Comparison of ENCODE assay signal across 13 cellular contexts in the genomic region with DNA sequence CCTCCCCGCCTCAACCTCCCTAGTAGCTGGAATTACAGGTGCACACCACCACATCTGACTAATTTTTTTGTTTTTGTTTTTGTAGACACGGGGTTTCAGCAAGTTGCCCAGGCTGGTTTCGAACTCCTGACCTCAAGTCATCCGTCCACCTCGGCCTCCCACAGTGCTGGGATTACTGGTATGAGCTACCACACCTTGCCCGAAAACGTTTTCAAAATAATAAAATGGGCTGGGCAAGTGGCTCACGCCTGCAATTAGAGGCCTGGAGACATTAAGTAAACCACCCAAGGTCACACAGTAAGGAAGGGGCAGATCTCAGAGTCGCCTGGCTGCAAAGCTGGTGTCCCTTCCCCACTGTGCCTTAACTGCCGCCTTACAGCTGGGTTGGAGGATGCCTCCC. TPM values are rescaled to one million over a fixed set of nuclear protein-coding genes. Genes with fewer than 3 reads are reported as not detected.
DNase-seq lines count a peak whose midpoint lies in the region; ATAC-seq, FAIRE-seq and TF ChIP-seq lines count a peak whose summit lies in the region.
"Not testable (repeated sequence)": the region's sequence is repeated elsewhere in the genome, so short reads cannot be mapped to it uniquely, and the experiment has no call there.
"Had no signal": no experiment of that assay in that cellular context is flagged by ENCODE, and none has a peak within 500 bp of the region (broad histone marks: within the 10 kb centered on the region; RNA-seq: fewer than 3 reads in every experiment).

No MANE protein-coding gene starts in this region.

- TF ChIP-seq EP300 in H1 (IDR thresholded peaks at IDR 0.05; ENCODE audit: borderline replicate concordance in 1 of 2, low read depth in 2 of 2, low read length in 2 of 2): not testable (repeated sequence)

- not testable (repeated sequence) for H2BK5ac ChIP-seq in H1 (ENCODE audit: low read depth, low read length); neuronal stem cell (ENCODE audit: low read length)

- not testable (repeated sequence) for H3K4me3 Mint-ChIP-seq in GM23338, T-helper 17 cell

- H2BK120ac ChIP-seq in H1 (replicated peaks; ENCODE audit: low read depth, low read length); neuronal stem cell (ENCODE audit: low read depth, low read length): not testable (repeated sequence)

- H3K27ac Mint-ChIP-seq in GM23338: not testable (repeated sequence)
- H3K27ac Mint-ChIP-seq in T-helper 17 cell: peak overlapping the region; percentile 34

- DNase-seq in GM23338 (ENCODE audit: low spot score); T-helper 17 cell; H1 (ENCODE audit: low read depth in 1 of 2, low spot score in 2 of 2); neuronal stem cell (ENCODE audit: low spot score); urothelium cell line (ENCODE audit: low spot score): not testable (repeated sequence)
- DNase-seq in left colon: peak in 1 of 2 donors; percentile 43

- not testable (repeated sequence) for H3K79me1 ChIP-seq in H1 (ENCODE audit: low read depth, low read length); neuronal stem cell (ENCODE audit: low read depth, low read length)

- TF ChIP-seq CTCF in GM23338 (conservative IDR thresholded peaks at IDR 0.05; ENCODE audit: low read depth in 2 of 2); H1 (IDR thresholded peaks at IDR 0.05; ENCODE audit: control extremely low read depth in 1 of 3, insufficient read depth in 1 of 3, low read depth in 1 of 3, low read length in 3 of 3): not testable (repeated sequence)

- H4K8ac ChIP-seq in H1 (ENCODE audit: extremely low read depth, insufficient read depth, low read length); neuronal stem cell (ENCODE audit: low read depth, low read length): not testable (repeated sequence)

- H3K4me1 Mint-ChIP-seq in GM23338 (peaks cover 13% of the 10 kb centered on the region), T-helper 17 cell (peaks cover 17% of the 10 kb centered on the region)

- H3K4ac ChIP-seq in H1 (replicated peaks; ENCODE audit: insufficient read length, low read depth, low read length); neuronal stem cell (ENCODE audit: low read length): not testable (repeated sequence)

- H2BK15ac ChIP-seq in H1 (ENCODE audit: low read length); neuronal stem cell (ENCODE audit: low read length): not testable (repeated sequence)

- H2BK12ac ChIP-seq in H1 (ENCODE audit: low read depth, low read length); neuronal stem cell (ENCODE audit: low read length): not testable (repeated sequence)

- peaks cover 13% of the 10 kb centered on the region for H3K36me3 ChIP-seq in GM23338 (ENCODE audit: insufficient read depth)
- not testable (repeated sequence) for H3K36me3 ChIP-seq in H1 (ENCODE audit: control insufficient read depth in 2 of 4, insufficient read depth in 4 of 4, low read length in 3 of 4); neuronal stem cell (replicated peaks in 1 of 2; ENCODE audit: control insufficient read depth in 2 of 2, insufficient read depth in 2 of 2, low read length in 2 of 2)

- H3K56ac ChIP-seq in H1 (replicated peaks; ENCODE audit: insufficient read length, low read depth, low read length): not testable (repeated sequence)

- H3K18ac ChIP-seq in H1 (ENCODE audit: extremely low read depth, low read length); neuronal stem cell (ENCODE audit: low read length): not testable (repeated sequence)

- H3K9me3 ChIP-seq in T-helper 17 cell (ENCODE audit: control insufficient read depth, low read length, poor library complexity, severe bottlenecking): not testable (repeated sequence)
- peaks cover 12 to 29% of the 10 kb centered on the region in 2 experiments for H3K9me3 ChIP-seq in H1 (ENCODE audit: insufficient read depth in 2 of 2, low read depth in 1 of 2, low read length in 1 of 2)
- H3K9me3 ChIP-seq in neuronal stem cell (replicated peaks in 1 of 2; ENCODE audit: control insufficient read depth in 2 of 2, insufficient read depth in 1 of 2, low read depth in 1 of 2, low read length in 2 of 2): peaks cover 8 to 13% of the 10 kb centered on the region in 2 donors

- TF ChIP-seq RAD21 in H1 (IDR thresholded peaks at IDR 0.05 in 1 of 2, conservative IDR thresholded peaks at IDR 0.05 in 1 of 2; ENCODE audit: low read depth in 2 of 2, low read length in 2 of 2): not testable (repeated sequence)

- CTCF ChIA-PET in H1 (lab: Charles Lee; ENCODE audit: partially characterized antibody): interaction anchor here (0.5 to 6.9 kb wide), 8 partner anchors 8 to 111 kb away, joined by 3 to 63 read pairs (median 4); no protein-coding TSS in a partner anchor

- not testable (repeated sequence) for H3K27ac ChIP-seq in GM23338 (ENCODE audit: low read depth); H1 (ENCODE audit: low read depth, low read length); neuronal stem cell (replicated peaks; ENCODE audit: low read length)

- H3F3A ChIP-seq in GM23338 (replicated peaks; ENCODE audit: low read depth): not testable (repeated sequence)

- not testable (repeated sequence) for H4K5ac ChIP-seq in H1 (ENCODE audit: insufficient read length, low read depth, low read length)

- H3K23ac ChIP-seq in H1 (ENCODE audit: insufficient read length); neuronal stem cell (ENCODE audit: low read depth, low read length, poor library complexity): not testable (repeated sequence)

- intact Hi-C loops in left colon (cut with DNase I, micrococcal nuclease): not testable (repeated sequence)

- H3K4me2 ChIP-seq in GM23338 (peak overlapping the region; percentile 62), H1 (ENCODE audit: insufficient read depth in 1 of 2, low read depth in 2 of 2, low read length in 2 of 2) (0 out of 4 replicates have a peak overlapping the region, but pooled peaks have one; percentile 10 to 26)
- not testable (repeated sequence) for H3K4me2 ChIP-seq in neuronal stem cell (ENCODE audit: insufficient read depth, low read length, poor library complexity, severe bottlenecking)

- H3K27me3 ChIP-seq in GM23338 (ENCODE audit: insufficient read depth); H1 (replicated peaks in 1 of 4; ENCODE audit: control insufficient read depth in 3 of 4, extremely low read depth in 1 of 4, insufficient read depth in 3 of 4, low read length in 3 of 4); neuronal stem cell (ENCODE audit: control insufficient read depth in 3 of 3, insufficient read depth in 3 of 3, low read depth in 1 of 3, low read length in 3 of 3): not testable (repeated sequence)

- H4K20me1 ChIP-seq in GM23338 (replicated peaks; ENCODE audit: insufficient read depth); H1 (replicated peaks in 1 of 2; ENCODE audit: control insufficient read depth in 1 of 2, insufficient read depth in 2 of 2, low read length in 2 of 2): not testable (repeated sequence)

- H3K79me2 ChIP-seq in GM23338 (replicated peaks; ENCODE audit: insufficient read depth); H1 (ENCODE audit: control insufficient read depth in 1 of 2, insufficient read depth in 2 of 2, low read length in 2 of 2): not testable (repeated sequence)

- not testable (repeated sequence) for H4K91ac ChIP-seq in H1 (replicated peaks; ENCODE audit: insufficient read length, low read length); neuronal stem cell (ENCODE audit: low read depth, low read length, poor library complexity)

- peaks cover 54% of the 10 kb centered on the region for H3K36me3 Mint-ChIP-seq in GM23338 (ENCODE audit: low read depth)
- H3K36me3 Mint-ChIP-seq in T-helper 17 cell (ENCODE audit: low read depth): not testable (repeated sequence)

- not testable (repeated sequence) for H2BK20ac ChIP-seq in H1 (ENCODE audit: low read length)

- 0 out of 2 replicates have a peak overlapping the region, but pooled peaks have one; percentile 21 for H3K4me3 ChIP-seq in GM23338
- H3K4me3 ChIP-seq in H1 (ENCODE audit: extremely low read depth in 1 of 4, insufficient read depth in 2 of 4, low read depth in 3 of 4, low read length in 4 of 4): 0 out of 8 replicates have a peak overlapping the region, but pooled peaks of 1 of the 4 experiments have one; percentile 39
- not testable (repeated sequence) for H3K4me3 ChIP-seq in neuronal stem cell (ENCODE audit: low read length in 2 of 2)

- peaks cover 64% of the 10 kb centered on the region for H3K9me3 Mint-ChIP-seq in GM23338

- H3K14ac ChIP-seq in H1 (ENCODE audit: insufficient read length); neuronal stem cell (ENCODE audit: low read length): not testable (repeated sequence)

- 75% methylated on average over 10 of the region's 10 CpGs; no CpG with 5 or more reads in 1 of the 2 experiments for WGBS in H1 (ENCODE audit: extremely low coverage in 1 of 2, insufficient coverage in 1 of 2, insufficient read length in 1 of 2, insufficient replicate concordance in 2 of 2, low coverage in 1 of 2, low lambda C conversion rate in 2 of 2, missing lambda C conversion rate in 1 of 2), 2 experiments
- no CpG with 5 or more reads among the region's 10 CpGs for WGBS in neuronal stem cell (ENCODE audit: extremely low coverage in 2 of 2, insufficient read length in 2 of 2, insufficient replicate concordance in 1 of 2), 2 donors

- peaks cover 21% of the 10 kb centered on the region for H3K27me3 Mint-ChIP-seq in GM23338 (ENCODE audit: insufficient read depth, low read depth, poor library complexity)
- not testable (repeated sequence) for H3K27me3 Mint-ChIP-seq in T-helper 17 cell

- H3K4me1 ChIP-seq in GM23338 (ENCODE audit: insufficient read depth): peaks cover 11% of the 10 kb centered on the region
- H3K4me1 ChIP-seq in H1 (replicated peaks in 1 of 4; ENCODE audit: control insufficient read depth in 3 of 4, insufficient read depth in 4 of 4, low read length in 3 of 4): peaks cover 0 to 16% (median 4%) of the 10 kb centered on the region in 4 experiments; a peak in 6 of 7 replicates
- H3K4me1 ChIP-seq in neuronal stem cell (ENCODE audit: control insufficient read depth in 2 of 2, insufficient read depth in 1 of 2, low read depth in 1 of 2, low read length in 2 of 2): peaks cover 6 to 11% of the 10 kb centered on the region in 2 donors

- not testable (repeated sequence) for H3K9me2 ChIP-seq in GM23338 (ENCODE audit: insufficient read depth)

- not testable (repeated sequence) for H3K9ac ChIP-seq in H1 (replicated peaks in 1 of 4; ENCODE audit: extremely low read depth in 1 of 4, low read depth in 3 of 4, low read length in 3 of 4); neuronal stem cell (ENCODE audit: low read depth, low read length, poor library complexity)

- H2AK5ac ChIP-seq in H1 (ENCODE audit: low read depth, low read length); neuronal stem cell (ENCODE audit: low read depth, low read length): not testable (repeated sequence)

- not testable (repeated sequence) for H3K23me2 ChIP-seq in H1 (ENCODE audit: low read depth, low read length)

- TF ChIP-seq POLR2A in H1 (IDR thresholded peaks at IDR 0.05; ENCODE audit: control extremely low read depth in 1 of 2, low read depth in 2 of 2, low read length in 2 of 2): not testable (repeated sequence)

- not testable (repeated sequence) for ATAC-seq in GM23338, T-helper 17 cell
- peak; percentile 50 for ATAC-seq in left colon

- POLR2A ChIA-PET in H1 (lab: Charles Lee; ENCODE audit: partially characterized antibody): interaction anchor here (2.0 kb wide), 1 partner anchor 10 kb away, joined by 8 read pairs; no protein-coding TSS in a partner anchor

- peak overlapping the region; percentile 52; the same call in 1 of the 2 replicates for H2AFZ ChIP-seq in GM23338
- not testable (repeated sequence) for H2AFZ ChIP-seq in H1 (ENCODE audit: low read length)
- H2AFZ ChIP-seq in neuronal stem cell (ENCODE audit: low read length): peak overlapping the region; percentile 51

- FAIRE-seq in A204.1 (lab: Jason Lieb, UNC) (peak; percentile 72), urothelium cell line (lab: Jason Lieb, UNC) (peak; percentile 42)
- not testable (repeated sequence) for FAIRE-seq in H1 (lab: Jason Lieb, UNC)

RNA-seq across cellular contexts. Expression of a gene that starts 1.6 kb away (rescaled TPM):
- total RNA-seq in GM23338 (2014; rRNA removed; shearing (Covaris generic)): 5.9 and 7.0 TPM in 2 replicates
- polyA plus RNA-seq in GM23338 (2016; fragmentation: Nextera tagmentation; extraction: Ambion mirVana) (9.2 and 11.8 TPM in 2 replicates), H1 (2011; rRNA removed) (43.3 and 74.9 TPM in 2 replicates)
- total RNA-seq in T-helper 17 cell (1 to 10 TPM; 1.2 to 1.5 TPM), left colon (10 to 100 TPM in 1 of 2 donors, 1 to 10 TPM in 1; 8.2 to 34.3 TPM)
- 14.2 and 16.3 TPM in 2 replicates for total RNA-seq in H1 (2021; fragmentation: NEBNext Ultra II Directional; extraction: Animal tissue kit (Norgen Biotek cat#: 25700))
- polyA plus RNA-seq in H1 (2011; cell fraction: cytosol; rRNA removed): 40.4 TPM
- polyA plus RNA-seq in H1 (2011; cell fraction: nucleus; rRNA removed): 33.2 TPM
- polyA plus RNA-seq in H1 (2012, experiment 1 of 2): 32.7 to 53.6 TPM (median 44.2 TPM) in 4 replicates
- 38.3 TPM for polyA plus RNA-seq in H1 (2012, experiment 2 of 2)
- 10.0 TPM for polyA plus RNA-seq in H1 (2013, experiment 1 of 2)
- polyA plus RNA-seq in H1 (2013, experiment 2 of 2): 10.3 TPM
- polyA minus RNA-seq in H1 (2011; rRNA and poly(A)+ RNA removed): 28.2 and 43.0 TPM in 2 replicates
- polyA minus RNA-seq in H1 (2011; cell fraction: cytosol; rRNA and poly(A)+ RNA removed): 13.7 TPM
- 8.5 TPM for polyA minus RNA-seq in H1 (2011; cell fraction: nucleus; rRNA and poly(A)+ RNA removed)
- 2.9 TPM for polyA plus RNA-seq in neuronal stem cell (2013, experiment 1 of 2)
- 2.8 TPM for polyA plus RNA-seq in neuronal stem cell (2013, experiment 2 of 2)

RNA-seq across cellular contexts. Expression of a gene that starts 23.2 kb away (rescaled TPM):
- not detected in 2 replicates for total RNA-seq in GM23338 (2014; rRNA removed; shearing (Covaris generic))
- polyA plus RNA-seq in GM23338 (2016; fragmentation: Nextera tagmentation; extraction: Ambion mirVana): 0.21 TPM in 1 of 2 replicates, not detected in the other
- total RNA-seq in T-helper 17 cell: 1 to 10 TPM in 1 of 2 donors, under 1 TPM in 1; 0.70 to 4.1 TPM
- not detected in 2 replicates for total RNA-seq in H1 (2021; fragmentation: NEBNext Ultra II Directional; extraction: Animal tissue kit (Norgen Biotek cat#: 25700))
- polyA plus RNA-seq in H1 (2011; rRNA removed): not detected in 2 replicates
- not detected for polyA plus RNA-seq in H1 (2011; cell fraction: cytosol; rRNA removed)
- not detected for polyA plus RNA-seq in H1 (2011; cell fraction: nucleus; rRNA removed)
- polyA plus RNA-seq in H1 (2012, experiment 1 of 2): not detected in 4 replicates
- polyA plus RNA-seq in H1 (2012, experiment 2 of 2): not detected
- polyA plus RNA-seq in H1 (2013, experiment 1 of 2): 0.04 TPM
- not detected for polyA plus RNA-seq in H1 (2013, experiment 2 of 2)
- polyA minus RNA-seq in H1 (2011; rRNA and poly(A)+ RNA removed): not detected in 2 replicates
- polyA minus RNA-seq in H1 (2011; cell fraction: cytosol; rRNA and poly(A)+ RNA removed): not detected
- polyA minus RNA-seq in H1 (2011; cell fraction: nucleus; rRNA and poly(A)+ RNA removed): not detected
- total RNA-seq in left colon: 1 to 10 TPM; 1.4 to 2.2 TPM
- not detected for polyA plus RNA-seq in neuronal stem cell (2013, experiment 1 of 2)
- polyA plus RNA-seq in neuronal stem cell (2013, experiment 2 of 2): not detected
- total RNA-seq: A673; CD8-positive, alpha-beta T cell; G401; GM12878 had no signal
- polyA plus RNA-seq: AG04450, IgD-negative memory B cell had no signal

RNA-seq across cellular contexts. Expression of a gene that starts 33.5 kb away (rescaled TPM):
- total RNA-seq in GM23338 (2014; rRNA removed; shearing (Covaris generic)): 5.0 and 7.0 TPM in 2 replicates
- 49.2 and 49.3 TPM in 2 replicates for polyA plus RNA-seq in GM23338 (2016; fragmentation: Nextera tagmentation; extraction: Ambion mirVana)
- total RNA-seq in T-helper 17 cell: 10 to 100 TPM; 35.9 to 39.8 TPM
- 23.3 and 23.7 TPM in 2 replicates for total RNA-seq in H1 (2021; fragmentation: NEBNext Ultra II Directional; extraction: Animal tissue kit (Norgen Biotek cat#: 25700))
- 20.3 and 22.8 TPM in 2 replicates for polyA plus RNA-seq in H1 (2011; rRNA removed)
- polyA plus RNA-seq in H1 (2011; cell fraction: cytosol; rRNA removed): 13.0 TPM
- 11.5 TPM for polyA plus RNA-seq in H1 (2011; cell fraction: nucleus; rRNA removed)
- polyA plus RNA-seq in H1 (2012, experiment 1 of 2): 24.1 to 37.8 TPM (median 30.0 TPM) in 4 replicates
- 34.1 TPM for polyA plus RNA-seq in H1 (2012, experiment 2 of 2)
- polyA plus RNA-seq in H1 (2013, experiment 1 of 2): 41.5 TPM
- 38.6 TPM for polyA plus RNA-seq in H1 (2013, experiment 2 of 2)
- 9.3 and 11.0 TPM in 2 replicates for polyA minus RNA-seq in H1 (2011; rRNA and poly(A)+ RNA removed)
- polyA minus RNA-seq in H1 (2011; cell fraction: cytosol; rRNA and poly(A)+ RNA removed): 8.7 TPM
- polyA minus RNA-seq in H1 (2011; cell fraction: nucleus; rRNA and poly(A)+ RNA removed): 6.3 TPM
- total RNA-seq in left colon: 10 to 100 TPM; 19.9 to 37.7 TPM
- 18.7 TPM for polyA plus RNA-seq in neuronal stem cell (2013, experiment 1 of 2)
- 20.6 TPM for polyA plus RNA-seq in neuronal stem cell (2013, experiment 2 of 2)

RNA-seq across cellular contexts. Expression of a gene that starts 40.3 kb away (rescaled TPM):
- 3.4 and 4.3 TPM in 2 replicates for total RNA-seq in GM23338 (2014; rRNA removed; shearing (Covaris generic))
- polyA plus RNA-seq in GM23338 (2016; fragmentation: Nextera tagmentation; extraction: Ambion mirVana) (6.7 and 9.4 TPM in 2 replicates), H1 (2011; rRNA removed) (2.2 and 4.3 TPM in 2 replicates)
- total RNA-seq in T-helper 17 cell (10 to 100 TPM; 12.2 to 17.6 TPM), left colon (1 to 10 TPM; 3.6 to 7.2 TPM)
- 5.5 and 7.2 TPM in 2 replicates for total RNA-seq in H1 (2021; fragmentation: NEBNext Ultra II Directional; extraction: Animal tissue kit (Norgen Biotek cat#: 25700))
- polyA plus RNA-seq in H1 (2011; cell fraction: cytosol; rRNA removed): 2.7 TPM
- 5.2 TPM for polyA plus RNA-seq in H1 (2011; cell fraction: nucleus; rRNA removed)
- 5.2 to 9.9 TPM (median 8.0 TPM) in 4 replicates for polyA plus RNA-seq in H1 (2012, experiment 1 of 2)
- 3.9 TPM for polyA plus RNA-seq in H1 (2012, experiment 2 of 2)
- 3.9 TPM for polyA plus RNA-seq in H1 (2013, experiment 1 of 2)
- 4.6 TPM for polyA plus RNA-seq in H1 (2013, experiment 2 of 2)
- 7.2 and 9.4 TPM in 2 replicates for polyA minus RNA-seq in H1 (2011; rRNA and poly(A)+ RNA removed)
- polyA minus RNA-seq in H1 (2011; cell fraction: cytosol; rRNA and poly(A)+ RNA removed): 2.7 TPM
- 3.5 TPM for polyA minus RNA-seq in H1 (2011; cell fraction: nucleus; rRNA and poly(A)+ RNA removed)
- polyA plus RNA-seq in neuronal stem cell (2013, experiment 1 of 2): 1.2 TPM
- polyA plus RNA-seq in neuronal stem cell (2013, experiment 2 of 2): 1.2 TPM
